ENCODE assay signal across 8 cellular contexts in the genomic region with DNA sequence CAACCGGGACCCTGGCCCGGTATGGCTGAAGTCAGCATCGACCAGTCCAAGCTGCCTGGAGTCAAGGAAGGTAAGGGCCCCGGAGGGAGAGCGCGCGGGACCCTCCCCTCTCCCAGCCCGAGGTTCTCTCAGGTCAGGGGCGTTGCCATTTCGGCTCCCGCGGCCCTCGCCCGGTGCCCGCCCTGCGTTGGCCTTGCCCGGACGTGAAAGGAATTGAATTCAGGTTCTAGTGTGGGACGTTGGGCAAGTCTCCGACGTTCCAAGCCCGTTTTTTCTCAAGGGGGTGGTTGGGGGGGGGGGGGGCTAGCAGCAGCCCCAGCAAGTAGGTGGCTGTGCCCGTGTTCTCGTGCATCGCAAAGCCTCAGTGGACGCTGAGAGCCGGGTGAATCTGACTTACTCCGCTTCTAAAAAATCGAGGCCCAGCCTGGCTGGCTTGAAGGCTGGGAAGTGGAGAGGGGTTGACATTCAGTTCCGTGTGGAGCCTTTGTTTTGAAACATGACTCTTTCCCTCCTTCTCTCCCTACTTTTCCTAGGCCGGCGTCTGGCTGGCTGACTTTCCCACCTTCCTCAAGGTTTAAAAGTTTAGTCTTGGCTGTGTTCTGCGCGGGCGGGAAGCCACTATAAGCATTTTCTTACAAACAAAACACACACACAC. TPM values are rescaled to one million over a fixed set of nuclear protein-coding genes. Genes with fewer than 3 reads are reported as not detected.
A peak's percentile ranks its signal among the peaks of the same experiment; 100 is the strongest.
DNase-seq lines count a peak whose midpoint lies in the region; ATAC-seq, FAIRE-seq and TF ChIP-seq lines count a peak whose summit lies in the region.

No MANE protein-coding gene starts in this region.

- H3K36me3 ChIP-seq in DOHH2 (ENCODE audit: control insufficient read depth, low read length) (peaks cover 5% of the 10 kb centered on the region), kidney (ENCODE audit: control insufficient read depth in 1 of 2, insufficient read depth in 2 of 2, low read length in 2 of 2) (no peaks in the 10 kb centered on the region)

- H3K4me1 ChIP-seq in DOHH2 (ENCODE audit: control insufficient read depth, low read length): peaks cover 48% of the 10 kb centered on the region
- H3K4me1 ChIP-seq in kidney (ENCODE audit: control insufficient read depth in 1 of 2, insufficient read depth in 1 of 2, low read depth in 1 of 2, low read length in 2 of 2): peaks cover 7 to 15% of the 10 kb centered on the region in 2 donors

- H3K9me2 ChIP-seq in DOHH2 (replicated peaks; ENCODE audit: control insufficient read depth, low read length): no peaks in the 10 kb centered on the region

- FAIRE-seq in kidney (lab: Jason Lieb, UNC): no peak

- H4K20me1 ChIP-seq in DOHH2 (ENCODE audit: control insufficient read depth, insufficient read depth, low read depth, low read length): no peaks in the 10 kb centered on the region

- CTCF ChIA-PET in RWPE1 (lab: Yijun Ruan, JAX): interaction anchor here (0.6 kb wide), 1 partner anchor 1379 kb away, joined by 3 read pairs; no protein-coding TSS in a partner anchor

- no peaks in the 10 kb centered on the region for H3F3A ChIP-seq in DOHH2 (ENCODE audit: control insufficient read depth, insufficient read depth)

- H3K9me3 ChIP-seq in DOHH2 (ENCODE audit: control insufficient read depth, insufficient read depth, low read length): no peaks in the 10 kb centered on the region
- no peaks in the 10 kb centered on the region for H3K9me3 ChIP-seq in kidney (ENCODE audit: control insufficient read depth in 1 of 2, low read length in 2 of 2)

- intact Hi-C loops in kidney (cut with DNase I): no loop called here

- H3K27ac ChIP-seq in DOHH2 (ENCODE audit: low read depth, low read length) (peak overlapping the region; percentile 37), RWPE1 (peak overlapping the region; percentile 95), caudate nucleus (ENCODE audit: low read depth, low read length) (peak overlapping the region; percentile 69), kidney (ENCODE audit: low read depth in 2 of 2, low read length in 2 of 2) (peak overlapping the region; percentile 95 to 96)

- peak overlapping the region; percentile 73 to 86 for H3K9ac ChIP-seq in kidney (ENCODE audit: low read length in 2 of 2)

- POLR2A ChIA-PET in RWPE1 (lab: Yijun Ruan, JAX; ENCODE audit: low non-redundant PET): no interaction called here

- no peak for TF ChIP-seq CTCF in DOHH2 (IDR thresholded peaks at IDR 0.05; ENCODE audit: low read depth, low read length, poor library complexity, severe bottlenecking)
- TF ChIP-seq CTCF in RWPE1 (conservative IDR thresholded peaks at IDR 0.05; ENCODE audit: low read depth): no peak
- no peak for TF ChIP-seq CTCF in kidney (IDR thresholded peaks at IDR 0.05; ENCODE audit: borderline replicate concordance, extremely low read depth, insufficient read depth)

- no peaks in the 10 kb centered on the region for H3K27me3 ChIP-seq in DOHH2 (ENCODE audit: control insufficient read depth, low read length)

- peak overlapping the region; percentile 90 for H3K4me2 ChIP-seq in DOHH2 (ENCODE audit: low read length)

- H3K79me2 ChIP-seq in DOHH2 (ENCODE audit: control insufficient read depth, low read length): peaks cover 55% of the 10 kb centered on the region

- ATAC-seq in GM19455 (IDR thresholded peaks at IDR 0.05; ENCODE audit: unreplicated experiment) (peak; percentile 32), HG03457 (IDR thresholded peaks at IDR 0.05; ENCODE audit: unreplicated experiment) (peak; percentile 27)

- H3K4me3 ChIP-seq in DOHH2 (ENCODE audit: low read length) (peak overlapping the region; percentile 87), kidney (ENCODE audit: low read length in 2 of 2) (peak overlapping the region; percentile 67 to 92)

- DNase-seq in RWPE1 (ENCODE audit: low spot score): peak; percentile 31
- peak in 22 of 61 donors; percentile 3 to 57 (median 24) for DNase-seq in caudate nucleus (lab: John Stamatoyannopoulos, UW)
- no peak for DNase-seq in kidney
- DNase-seq in stimulated activated CD4-positive, alpha-beta T cell treated with anti-CD3 and anti-CD28 coated beads, Interleukin-4, amount 100 ng/mL, for 1 hour: peak; percentile 4
- no peak for DNase-seq in OCI-M2 (lab: John Stamatoyannopoulos, UW; ENCODE audit: unreplicated experiment)

RNA-seq across cellular contexts. Expression of a gene that starts 0.5 kb away (rescaled TPM):
- 0.41 TPM for total RNA-seq in kidney
- polyA plus RNA-seq in kidney (ENCODE audit: insufficient read depth, low read depth, low replicate concordance): not detected

RNA-seq across cellular contexts. Expression of a gene that starts 0.6 kb away (rescaled TPM):
- 105 TPM for total RNA-seq in kidney
- 34.7 TPM for polyA plus RNA-seq in kidney (ENCODE audit: insufficient read depth, low read depth, low replicate concordance)

Comparison
In these comparisons a context has a peak if more than half of its experiments do, and no peak if none do; other contexts are left out.
1. H3K27ac ChIP-seq: peak in every context shown above with its lines; median percentile 96 in kidney; 95 in RWPE1; 69 in caudate nucleus; 37 in DOHH2.
2. DNase-seq: peak in RWPE1 (single experiment) and stimulated activated CD4-positive, alpha-beta T cell treated with anti-CD3 and anti-CD28 coated beads, Interleukin-4, amount 100 ng/mL, for 1 hour (single experiment); none in kidney (single experiment) and OCI-M2 (single experiment).